ENCODE assay signal across 29 cellular contexts in genomic region chr16:12513791-12514175, GRCh38.
DNase-seq lines count a peak whose midpoint lies in the region; ATAC-seq lines count a peak whose summit lies in the region.
"Had no signal": no experiment of that assay in that cellular context is flagged by ENCODE, and none has a peak within 500 bp of the region (broad histone marks: within the 10 kb centered on the region; RNA-seq: fewer than 3 reads in every experiment).

No MANE protein-coding gene starts in this region.

- POLR2A ChIA-PET in CD8-positive, alpha-beta memory T cell (lab: Charles Lee), result no interaction called here

- peak overlapping the region; percentile 68 to 83 for H3K27ac Mint-ChIP-seq in activated naive CD4-positive, alpha-beta T cell treated with anti-CD3 and anti-CD28 coated beads, Interleukin-2, amount 50 U/mL, for 72 hours
- H3K27ac Mint-ChIP-seq in dendritic cell treated with granulocyte-macrophage colony-stimulating factor and Interleukin-4, amounts not matched to agents 40 ng/mL and 50 ng/mL, for 4 days, result peak overlapping the region; percentile 6
- no peak overlapping the region for H3K27ac Mint-ChIP-seq in CD8-positive, alpha-beta memory T cell
- H3K27ac Mint-ChIP-seq: CD8-positive, alpha-beta T cell had no signal

- H3K4me1 Mint-ChIP-seq in dendritic cell treated with granulocyte-macrophage colony-stimulating factor and Interleukin-4, amounts not matched to agents 40 ng/mL and 50 ng/mL, for 4 days (ENCODE audit: low read depth), result peaks cover 69% of the 10 kb centered on the region
- H3K4me1 Mint-ChIP-seq in CD8-positive, alpha-beta memory T cell, result peaks cover 0 to 12% (median 3%) of the 10 kb centered on the region in 3 donors

- no peaks in the 10 kb centered on the region for H3K9me3 ChIP-seq in aorta (ENCODE audit: control insufficient read depth, low read length)
- no peaks in the 10 kb centered on the region for H3K9me3 ChIP-seq in CD8-positive, alpha-beta memory T cell (ENCODE audit: low read length)
- H3K9me3 ChIP-seq: MG63, SJCRH30 had no signal

- H3K4me1 ChIP-seq in aorta (ENCODE audit: control insufficient read depth in 1 of 2, insufficient read depth in 2 of 2, low read length in 2 of 2), result no peaks in the 10 kb centered on the region
- H3K4me1 ChIP-seq in CD8-positive, alpha-beta memory T cell (ENCODE audit: insufficient read depth, low read length), result no peaks in the 10 kb centered on the region
- H3K4me1 ChIP-seq: SJCRH30 had no signal

- intact Hi-C loops in dendritic cell treated with granulocyte-macrophage colony-stimulating factor and Interleukin-4, amounts not matched to agents 40 ng/mL and 50 ng/mL, for 4 days (cut with micrococcal nuclease), result no loop called here
- intact Hi-C loops in posterior vena cava (cut with DNase I), result no loop called here
- intact Hi-C loops in aorta (cut with DNase I), result no loop called here

- no peaks in the 10 kb centered on the region for H3K27me3 Mint-ChIP-seq in dendritic cell treated with granulocyte-macrophage colony-stimulating factor and Interleukin-4, amounts not matched to agents 40 ng/mL and 50 ng/mL, for 4 days
- peaks cover 0 to 2% of the 10 kb centered on the region in 2 donors for H3K27me3 Mint-ChIP-seq in CD8-positive, alpha-beta memory T cell

- CTCF ChIA-PET in CD8-positive, alpha-beta memory T cell (lab: Charles Lee), result no interaction called here

- no peaks in the 10 kb centered on the region for H3K36me3 Mint-ChIP-seq in activated naive CD4-positive, alpha-beta T cell treated with anti-CD3 and anti-CD28 coated beads, Interleukin-2, amount 50 U/mL, for 72 hours
- H3K36me3 Mint-ChIP-seq in dendritic cell treated with granulocyte-macrophage colony-stimulating factor and Interleukin-4, amounts not matched to agents 40 ng/mL and 50 ng/mL, for 4 days (ENCODE audit: low read depth), result peaks cover 64% of the 10 kb centered on the region
- peaks cover 2 to 6% (median 5%) of the 10 kb centered on the region in 3 donors for H3K36me3 Mint-ChIP-seq in CD8-positive, alpha-beta memory T cell

- H3K27ac ChIP-seq in aorta (ENCODE audit: low read depth in 1 of 2, low read length in 2 of 2), result no peak overlapping the region
- no peak overlapping the region for H3K27ac ChIP-seq in CD8-positive, alpha-beta memory T cell (ENCODE audit: low read depth, low read length)
- H3K27ac ChIP-seq: PC-9, SJCRH30 had no signal

- H3K27me3 ChIP-seq in aorta (ENCODE audit: control insufficient read depth in 1 of 2, insufficient read depth in 2 of 2, low read length in 1 of 2), result no peaks in the 10 kb centered on the region
- no peaks in the 10 kb centered on the region for H3K27me3 ChIP-seq in CD8-positive, alpha-beta memory T cell (ENCODE audit: insufficient read depth, low read length, poor library complexity, severe bottlenecking)
- H3K27me3 ChIP-seq: MG63, SJCRH30 had no signal

- no peaks in the 10 kb centered on the region for H3K36me3 ChIP-seq in aorta (ENCODE audit: control insufficient read depth in 1 of 2, insufficient read depth in 2 of 2, low read length in 1 of 2)
- no peaks in the 10 kb centered on the region for H3K36me3 ChIP-seq in CD8-positive, alpha-beta memory T cell (ENCODE audit: insufficient read depth, low read length)
- H3K36me3 ChIP-seq: MG63, SJCRH30 had no signal

- no peaks in the 10 kb centered on the region for H3K9me3 Mint-ChIP-seq in activated naive CD4-positive, alpha-beta T cell treated with anti-CD3 and anti-CD28 coated beads, Interleukin-2, amount 50 U/mL, for 72 hours
- H3K9me3 Mint-ChIP-seq in dendritic cell treated with granulocyte-macrophage colony-stimulating factor and Interleukin-4, amounts not matched to agents 40 ng/mL and 50 ng/mL, for 4 days, result no peaks in the 10 kb centered on the region
- H3K9me3 Mint-ChIP-seq in CD8-positive, alpha-beta memory T cell, result no peaks in the 10 kb centered on the region
- H3K9me3 Mint-ChIP-seq: CD8-positive, alpha-beta T cell had no signal

- H3K4me3 ChIP-seq in aorta (ENCODE audit: low read length in 2 of 2), result no peak overlapping the region
- no peak overlapping the region for H3K4me3 ChIP-seq in CD8-positive, alpha-beta memory T cell (ENCODE audit: low read length)
- H3K4me3 ChIP-seq: GM12878, MG63, PC-9, SJCRH30 had no signal

- WGBS in aorta, 2 donors, result 94 to 97% methylated on average over 8 of the region's 8 CpGs

- H3K4me3 Mint-ChIP-seq in dendritic cell treated with granulocyte-macrophage colony-stimulating factor and Interleukin-4, amounts not matched to agents 40 ng/mL and 50 ng/mL, for 4 days, result no peak overlapping the region
- no peak overlapping the region for H3K4me3 Mint-ChIP-seq in CD8-positive, alpha-beta memory T cell
- H3K4me3 Mint-ChIP-seq: CD8-positive, alpha-beta T cell had no signal

- ATAC-seq in activated naive CD4-positive, alpha-beta T cell treated with anti-CD3 and anti-CD28 coated beads, Interleukin-2, amount 50 U/mL, for 72 hours, result no peak
- ATAC-seq in aorta (ENCODE audit: low FRiP score), result no peak
- ATAC-seq in HG02588 (IDR thresholded peaks at IDR 0.05; ENCODE audit: unreplicated experiment), result no peak
- ATAC-seq: CD8-positive, alpha-beta T cell; GM12878; Right ventricle myocardium inferior; SK-N-SH treated with all-trans-retinoic acid at 6 μM for 48 hours had no signal

- no peak for DNase-seq in activated naive CD4-positive, alpha-beta T cell treated with anti-CD3 and anti-CD28 coated beads, Interleukin-2, amount 50 U/mL, for 72 hours (ENCODE audit: low spot score in 2 of 2)
- no peak for DNase-seq in activated naive CD4-positive, alpha-beta T cell treated with anti-CD3 and anti-CD28 coated beads, Interleukin-2, amount 50 U/mL, for 16 hours
- DNase-seq in posterior vena cava (ENCODE audit: low spot score) (peak; percentile 22), aorta (peak; percentile 26 to 33), kidney glomerular epithelial cell (lab: John Stamatoyannopoulos, UW) (no peak)
- no peak for DNase-seq in CD8-positive, alpha-beta memory T cell
- DNase-seq: CD8-positive, alpha-beta T cell; DMS 273 treated with DMSO at 0.1 percent for 48 hours; DMS79; EL; GDM1; HCEC 1CT; IMR-90; KG1; MG63; NCI-H1105 treated with DMSO at 0.1 percent for 48 hours; NCI-H146; NCI-H2029; NCI-H2171 treated with DMSO at 0.1 percent for 48 hours; NCI-H524; NCI-H748 treated with DMSO at 0.1 percent for 48 hours; NK-92 treated with Interleukin-12 subunit alpha and Interleukin-12 subunit beta, amount 100 ng/mL, for 24 hours; PC-9; SJCRH30 had no signal

Comparison
In these comparisons a context has a peak if more than half of its experiments do, and no peak if none do; other contexts are left out.
1. DNase-seq: peak in posterior vena cava (single experiment) and aorta (2 of 2); none in activated naive CD4-positive, alpha-beta T cell treated with anti-CD3 and anti-CD28 coated beads, Interleukin-2, amount 50 U/mL, for 72 hours (0 of 2), activated naive CD4-positive, alpha-beta T cell treated with anti-CD3 and anti-CD28 coated beads, Interleukin-2, amount 50 U/mL, for 16 hours (single experiment), kidney glomerular epithelial cell (single experiment) and CD8-positive, alpha-beta memory T cell (0 of 5).
2. H3K27ac Mint-ChIP-seq: peak in activated naive CD4-positive, alpha-beta T cell treated with anti-CD3 and anti-CD28 coated beads, Interleukin-2, amount 50 U/mL, for 72 hours (2 of 2) and dendritic cell treated with granulocyte-macrophage colony-stimulating factor and Interleukin-4, amounts not matched to agents 40 ng/mL and 50 ng/mL, for 4 days (single experiment); none in CD8-positive, alpha-beta memory T cell (0 of 8).